Comparison of ENCODE assay signal across 28 cellular contexts in the genomic region with DNA sequence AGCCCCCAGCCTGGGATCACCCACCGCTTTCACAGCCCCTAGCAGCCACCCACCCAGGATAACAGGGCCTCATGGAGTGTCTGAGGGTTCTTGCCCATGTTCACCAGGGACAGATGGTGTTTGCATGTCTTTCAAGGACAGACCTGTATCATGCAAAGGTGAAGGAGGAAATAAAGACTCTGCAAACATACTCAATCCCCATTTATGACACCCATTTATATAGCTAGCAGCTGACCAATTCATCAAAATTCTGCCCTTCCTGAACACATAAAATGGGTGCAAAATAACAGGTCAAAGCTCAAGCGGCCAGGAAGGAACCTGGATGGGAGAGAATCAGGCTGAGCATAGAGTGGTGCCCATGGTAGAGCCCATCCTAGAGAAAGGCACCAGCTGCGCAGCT. TPM values are rescaled to one million over a fixed set of nuclear protein-coding genes. Genes with fewer than 3 reads are reported as not detected.
"Had no signal": no experiment of that assay in that cellular context is flagged by ENCODE, and none has a peak within 500 bp of the region (broad histone marks: within the 10 kb centered on the region; RNA-seq: fewer than 3 reads in every experiment).

No MANE protein-coding gene starts in this region.

- H3K27me3 ChIP-seq: hepatocyte, pancreas, suprapubic skin, thyroid gland, upper lobe of left lung, uterus had no signal

- H3K4me3 ChIP-seq: coronary artery, hepatocyte, pancreas, smooth muscle cell, suprapubic skin, thyroid gland, upper lobe of left lung, uterus had no signal

- H3K27ac ChIP-seq: coronary artery, hepatocyte, pancreas, suprapubic skin, thyroid gland, upper lobe of left lung, uterus had no signal

- H3K36me3 ChIP-seq: pancreas, suprapubic skin, thyroid gland, upper lobe of left lung, uterus had no signal

- H3K4me1 ChIP-seq: pancreas, thyroid gland, upper lobe of left lung, uterus had no signal

- H3K4me1 Mint-ChIP-seq: endodermal cell, natural killer cell, neural crest cell had no signal

- H3K4me3 Mint-ChIP-seq: endodermal cell, natural killer cell, neural crest cell had no signal

- DNase-seq: effector CD4-positive, alpha-beta T cell; endodermal cell; erythroblast; foreskin melanocyte; head of caudate nucleus; natural killer cell; nucleus accumbens; pancreas; right cardiac atrium; stimulated activated CD4-positive, alpha-beta T cell treated with anti-CD3 and anti-CD28 coated beads, Interleukin-2, amount 100 ng/mL, for 48 hours; stimulated activated naive CD4-positive, alpha-beta T cell treated with Interleukin-2 at 50 U/mL for 16 hours; thyroid gland; upper lobe of left lung; uterus had no signal

- H3K9me3 ChIP-seq: pancreas, suprapubic skin, thyroid gland, upper lobe of left lung, uterus had no signal

- H3K27ac Mint-ChIP-seq: endodermal cell, natural killer cell, progenitor cell of endocrine pancreas had no signal

- H3K9me3 Mint-ChIP-seq: natural killer cell had no signal

- H3K36me3 Mint-ChIP-seq: natural killer cell had no signal

- H3K4me2 ChIP-seq: hepatocyte, smooth muscle cell had no signal

- H3K27me3 Mint-ChIP-seq: progenitor cell of endocrine pancreas had no signal

- ATAC-seq: natural killer cell, pancreas, right cardiac atrium had no signal

RNA-seq across cellular contexts. Expression of a gene that starts 32.8 kb away (rescaled TPM):
- total RNA-seq: dermis microvascular lymphatic vessel endothelial cell, endodermal cell, endothelial cell of umbilical vein, hepatocyte, kidney epithelial cell, liver, lung microvascular endothelial cell, mesenteric fat pad, mononuclear cell, myocyte, natural killer cell, neural crest cell, pancreas, progenitor cell of endocrine pancreas, right cardiac atrium, smooth muscle cell, suprapubic skin, thyroid gland, upper lobe of left lung, uterus had no signal
